Comparison of ENCODE assay signal across 11 cellular contexts in genomic region chr19:7643629-7644549, GRCh38. TPM values are rescaled to one million over a fixed set of nuclear protein-coding genes. Genes with fewer than 3 reads are reported as not detected.
A peak's percentile ranks its signal among the peaks of the same experiment; 100 is the strongest.
DNase-seq lines count a peak whose midpoint lies in the region; ATAC-seq and TF ChIP-seq lines count a peak whose summit lies in the region.
"Not testable (repeated sequence)": the region's sequence is repeated elsewhere in the genome, so short reads cannot be mapped to it uniquely, and the experiment has no call there.
"Had no signal": no experiment of that assay in that cellular context is flagged by ENCODE, and none has a peak within 500 bp of the region (broad histone marks: within the 10 kb centered on the region; RNA-seq: fewer than 3 reads in every experiment).

No MANE protein-coding gene starts in this region.

- H3K9me3 Mint-ChIP-seq in activated CD4-positive, alpha-beta T cell treated with anti-CD3 and anti-CD28 coated beads for 36 hours (ENCODE audit: low read depth); activated naive CD8-positive, alpha-beta T cell treated with anti-CD3 and anti-CD28 coated beads, Interleukin-2, amount 50 U/mL, for 24 hours; natural killer cell: not testable (repeated sequence)

- not testable (repeated sequence) for H3K27ac ChIP-seq in PC-3 (ENCODE audit: low read length); epithelial cell of prostate

- POLR2A ChIA-PET in PC-3 (lab: Charles Lee; ENCODE audit: unreplicated experiment): interaction anchor here (0.6 kb wide), 2 partner anchors 11 to 277 kb away, joined by 4 to 26 read pairs; partner anchors contain the start of genes PCP2 and SNAPC2
- POLR2A ChIA-PET in activated CD4-positive, alpha-beta T cell treated with anti-CD3 and anti-CD28 coated beads for 36 hours (lab: Charles Lee): interaction anchor here (0.9 kb wide), 1 partner anchor 187 kb away, joined by 3 read pairs; no protein-coding TSS in a partner anchor

- BruUV-seq in PC-3 (replicated peaks; lab: Mats Ljungman, UMichigan): not testable (repeated sequence)

- not testable (repeated sequence) for H3K27me3 Mint-ChIP-seq in activated CD4-positive, alpha-beta T cell treated with anti-CD3 and anti-CD28 coated beads for 36 hours; activated naive CD8-positive, alpha-beta T cell treated with anti-CD3 and anti-CD28 coated beads, Interleukin-2, amount 50 U/mL, for 24 hours; natural killer cell (ENCODE audit: low read depth in 2 of 2)

- not testable (repeated sequence) for H3K4me1 ChIP-seq in PC-3 (ENCODE audit: insufficient read depth, low read length)

- DNase-seq in ELR (ENCODE audit: low read depth) (peak; percentile 22), HuH-7 (ENCODE audit: low spot score) (peak; percentile 44), PC-3 (peak; percentile 74), epithelial cell of prostate (ENCODE audit: low read depth, low spot score) (peak; percentile 36)
- DNase-seq in activated CD4-positive, alpha-beta T cell treated with anti-CD3 and anti-CD28 coated beads for 36 hours: peak; percentile 62
- DNase-seq in activated naive CD8-positive, alpha-beta T cell treated with anti-CD3 and anti-CD28 coated beads, Interleukin-2, amount 50 U/mL, for 24 hours: peak; percentile 34
- DNase-seq in natural killer cell: not testable (repeated sequence)

- H3K36me3 Mint-ChIP-seq in activated CD4-positive, alpha-beta T cell treated with anti-CD3 and anti-CD28 coated beads for 36 hours (ENCODE audit: low read depth): peaks cover 14% of the 10 kb centered on the region
- H3K36me3 Mint-ChIP-seq in activated naive CD8-positive, alpha-beta T cell treated with anti-CD3 and anti-CD28 coated beads, Interleukin-2, amount 50 U/mL, for 24 hours (ENCODE audit: low read depth); natural killer cell: not testable (repeated sequence)

- H2AFZ ChIP-seq in PC-3 (ENCODE audit: low read length): not testable (repeated sequence)

- H3K4me3 ChIP-seq in PC-3 (ENCODE audit: low read length): not testable (repeated sequence)

- TF ChIP-seq CTCF in PC-3 (conservative IDR thresholded peaks at IDR 0.05; ENCODE audit: low read depth, low read length); natural killer cell (IDR thresholded peaks at IDR 0.05): not testable (repeated sequence)

- CTCF ChIA-PET in PC-3 (lab: Charles Lee): not testable (repeated sequence)
- CTCF ChIA-PET in activated CD4-positive, alpha-beta T cell treated with anti-CD3 and anti-CD28 coated beads for 36 hours (lab: Charles Lee): interaction anchor here (0.6 kb wide), 1 partner anchor 10 kb away, joined by 3 read pairs; no protein-coding TSS in a partner anchor

- H3K9me3 ChIP-seq in PC-3 (ENCODE audit: low read length): not testable (repeated sequence)

- H3K27me3 ChIP-seq in PC-3 (ENCODE audit: low read length): not testable (repeated sequence)

- H3K9me2 ChIP-seq in PC-3 (replicated peaks; ENCODE audit: low read length): not testable (repeated sequence)

- H3K4me2 ChIP-seq in PC-3 (ENCODE audit: low read length): not testable (repeated sequence)

- not testable (repeated sequence) for H4K20me1 ChIP-seq in PC-3 (ENCODE audit: low read length)

- not testable (repeated sequence) for H3K4me1 Mint-ChIP-seq in activated CD4-positive, alpha-beta T cell treated with anti-CD3 and anti-CD28 coated beads for 36 hours
- peaks cover 13% of the 10 kb centered on the region for H3K4me1 Mint-ChIP-seq in activated naive CD8-positive, alpha-beta T cell treated with anti-CD3 and anti-CD28 coated beads, Interleukin-2, amount 50 U/mL, for 24 hours
- H3K4me1 Mint-ChIP-seq in natural killer cell: peaks cover 8 to 22% of the 10 kb centered on the region in 2 donors

- intact Hi-C loops in PC-3 (cut with micrococcal nuclease); activated CD4-positive, alpha-beta T cell treated with anti-CD3 and anti-CD28 coated beads for 36 hours (cut with DNase I, micrococcal nuclease); natural killer cell (cut with micrococcal nuclease): not testable (repeated sequence)

- H3F3A ChIP-seq in PC-3 (ENCODE audit: low read length, unreplicated experiment): not testable (repeated sequence)

- H3K36me3 ChIP-seq in PC-3 (ENCODE audit: low read depth, low read length): not testable (repeated sequence)

- H3K79me2 ChIP-seq in PC-3 (ENCODE audit: low read length): not testable (repeated sequence)

- H3K4me3 Mint-ChIP-seq in activated CD4-positive, alpha-beta T cell treated with anti-CD3 and anti-CD28 coated beads for 36 hours; activated naive CD8-positive, alpha-beta T cell treated with anti-CD3 and anti-CD28 coated beads, Interleukin-2, amount 50 U/mL, for 24 hours; natural killer cell: not testable (repeated sequence)

- ATAC-seq in PC-3; activated naive CD8-positive, alpha-beta T cell treated with anti-CD3 and anti-CD28 coated beads, Interleukin-2, amount 50 U/mL, for 24 hours: not testable (repeated sequence)
- peak; percentile 50 for ATAC-seq in activated CD4-positive, alpha-beta T cell treated with anti-CD3 and anti-CD28 coated beads for 36 hours
- ATAC-seq in natural killer cell: peak in 2 of 3 donors; percentile 32 to 35

- H3K27ac Mint-ChIP-seq in activated CD4-positive, alpha-beta T cell treated with anti-CD3 and anti-CD28 coated beads for 36 hours; activated naive CD8-positive, alpha-beta T cell treated with anti-CD3 and anti-CD28 coated beads, Interleukin-2, amount 50 U/mL, for 24 hours: not testable (repeated sequence)
- peak overlapping the region in 1 of 2 donors; percentile 62 for H3K27ac Mint-ChIP-seq in natural killer cell

- not testable (repeated sequence) for H3K9ac ChIP-seq in PC-3 (ENCODE audit: low read length)

RNA-seq across cellular contexts. Expression of gene STXBP2, which starts 7.0 kb away (rescaled TPM):
- total RNA-seq in PC-3 (2014; rRNA removed) (133 and 149 TPM in 2 replicates), natural killer cell (100 to 1,000 TPM; 366 to 409 (median 384) TPM)
- 10 to 100 TPM; 75.2 to 83.0 TPM for total RNA-seq in activated CD4-positive, alpha-beta T cell treated with anti-CD3 and anti-CD28 coated beads for 36 hours

RNA-seq across cellular contexts. Expression of gene PCP2, which starts 10.4 kb away (rescaled TPM):
- total RNA-seq in PC-3 (2014; rRNA removed) (not detected in 2 replicates), natural killer cell (1 to 10 TPM; 5.4 to 8.4 (median 7.7) TPM)
- total RNA-seq in activated CD4-positive, alpha-beta T cell treated with anti-CD3 and anti-CD28 coated beads for 36 hours: 1 to 10 TPM; 1.7 to 1.8 TPM
- total RNA-seq: sigmoid colon, uterus had no signal

RNA-seq across cellular contexts. Expression of gene PET100, which starts 14.3 kb away (rescaled TPM):
- 101 and 141 TPM in 2 replicates for total RNA-seq in PC-3 (2014; rRNA removed)
- total RNA-seq in activated CD4-positive, alpha-beta T cell treated with anti-CD3 and anti-CD28 coated beads for 36 hours: 10 to 100 TPM; 45.1 to 99.4 TPM
- 100 to 1,000 TPM in 2 of 3 donors, 10 to 100 TPM in 1; 92.0 to 139 (median 106) TPM for total RNA-seq in natural killer cell

RNA-seq across cellular contexts. Expression of gene XAB2, which starts 14.5 kb away (rescaled TPM):
- total RNA-seq in PC-3 (2014; rRNA removed): 81.1 and 84.4 TPM in 2 replicates
- total RNA-seq in activated CD4-positive, alpha-beta T cell treated with anti-CD3 and anti-CD28 coated beads for 36 hours: 10 to 100 TPM; 45.9 to 48.3 TPM
- total RNA-seq in natural killer cell: 10 to 100 TPM; 60.2 to 70.8 (median 67.7) TPM

RNA-seq across cellular contexts. Expression of gene RETN, which starts 25.0 kb away (rescaled TPM):
- total RNA-seq in PC-3 (2014; rRNA removed) (not detected in 2 replicates), natural killer cell (1 to 10 TPM in 1 of 3 donors, not detected in 2; 3.8 TPM)
- total RNA-seq in activated CD4-positive, alpha-beta T cell treated with anti-CD3 and anti-CD28 coated beads for 36 hours: not detected
- total RNA-seq: cardiac muscle cell, mammary epithelial cell, sigmoid colon, uterus had no signal
